1 cellular context compared by ENCODE assay signal in the genomic region with DNA sequence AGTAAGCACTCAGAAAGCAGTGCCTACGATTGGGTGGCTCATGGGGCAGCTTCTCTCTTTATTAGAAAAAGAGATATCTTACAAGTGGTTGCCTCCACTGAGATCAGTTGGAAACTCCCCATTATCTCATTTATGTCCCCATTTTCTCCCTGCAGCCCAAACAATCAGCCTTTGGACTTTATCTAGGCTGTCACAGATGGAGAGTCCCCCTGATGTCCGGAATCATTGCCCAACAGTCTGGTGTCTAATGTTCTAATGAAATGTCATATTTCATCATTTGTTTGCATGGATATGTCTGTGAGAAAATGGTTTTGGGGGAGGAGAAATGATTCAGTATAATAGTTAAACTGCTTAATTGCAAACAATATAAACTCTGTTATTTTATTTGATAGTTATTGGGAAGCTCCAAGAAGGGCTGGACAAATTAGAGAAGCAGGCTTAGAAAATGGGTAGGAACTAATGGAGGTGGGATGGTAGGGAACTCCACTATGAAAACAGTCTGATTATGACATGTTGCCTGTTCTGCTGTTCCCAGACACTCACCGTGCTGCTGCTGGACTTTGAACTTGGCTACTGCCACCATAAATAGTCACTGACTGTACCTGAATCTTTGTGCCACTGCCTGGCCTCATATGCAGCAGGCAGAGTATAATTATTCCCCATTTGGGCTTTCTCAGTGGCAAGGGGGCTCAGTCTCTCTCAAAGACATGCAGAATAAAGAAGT.
TF ChIP-seq lines count a peak whose summit lies in the region.

No MANE protein-coding gene starts in this region.

TF ChIP-seq in liver, 16 proteins besides CTCF, POLR2A, EP300 and RAD21 (continued from another document):
- TF ChIP-seq, protein P1, sequence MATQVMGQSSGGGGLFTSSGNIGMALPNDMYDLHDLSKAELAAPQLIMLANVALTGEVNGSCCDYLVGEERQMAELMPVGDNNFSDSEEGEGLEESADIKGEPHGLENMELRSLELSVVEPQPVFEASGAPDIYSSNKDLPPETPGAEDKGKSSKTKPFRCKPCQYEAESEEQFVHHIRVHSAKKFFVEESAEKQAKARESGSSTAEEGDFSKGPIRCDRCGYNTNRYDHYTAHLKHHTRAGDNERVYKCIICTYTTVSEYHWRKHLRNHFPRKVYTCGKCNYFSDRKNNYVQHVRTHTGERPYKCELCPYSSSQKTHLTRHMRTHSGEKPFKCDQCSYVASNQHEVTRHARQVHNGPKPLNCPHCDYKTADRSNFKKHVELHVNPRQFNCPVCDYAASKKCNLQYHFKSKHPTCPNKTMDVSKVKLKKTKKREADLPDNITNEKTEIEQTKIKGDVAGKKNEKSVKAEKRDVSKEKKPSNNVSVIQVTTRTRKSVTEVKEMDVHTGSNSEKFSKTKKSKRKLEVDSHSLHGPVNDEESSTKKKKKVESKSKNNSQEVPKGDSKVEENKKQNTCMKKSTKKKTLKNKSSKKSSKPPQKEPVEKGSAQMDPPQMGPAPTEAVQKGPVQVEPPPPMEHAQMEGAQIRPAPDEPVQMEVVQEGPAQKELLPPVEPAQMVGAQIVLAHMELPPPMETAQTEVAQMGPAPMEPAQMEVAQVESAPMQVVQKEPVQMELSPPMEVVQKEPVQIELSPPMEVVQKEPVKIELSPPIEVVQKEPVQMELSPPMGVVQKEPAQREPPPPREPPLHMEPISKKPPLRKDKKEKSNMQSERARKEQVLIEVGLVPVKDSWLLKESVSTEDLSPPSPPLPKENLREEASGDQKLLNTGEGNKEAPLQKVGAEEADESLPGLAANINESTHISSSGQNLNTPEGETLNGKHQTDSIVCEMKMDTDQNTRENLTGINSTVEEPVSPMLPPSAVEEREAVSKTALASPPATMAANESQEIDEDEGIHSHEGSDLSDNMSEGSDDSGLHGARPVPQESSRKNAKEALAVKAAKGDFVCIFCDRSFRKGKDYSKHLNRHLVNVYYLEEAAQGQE (IDR thresholded peaks at IDR 0.05): peak; percentile 49
- TF ChIP-seq, protein P2, sequence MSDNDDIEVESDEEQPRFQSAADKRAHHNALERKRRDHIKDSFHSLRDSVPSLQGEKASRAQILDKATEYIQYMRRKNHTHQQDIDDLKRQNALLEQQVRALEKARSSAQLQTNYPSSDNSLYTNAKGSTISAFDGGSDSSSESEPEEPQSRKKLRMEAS (IDR thresholded peaks at IDR 0.05): peak; percentile 57
- TF ChIP-seq GABPA (IDR thresholded peaks at IDR 0.05 in 1 of 2, conservative IDR thresholded peaks at IDR 0.05 in 1 of 2) (peak in 1 of 2 donors; percentile 23), RXRA (IDR thresholded peaks at IDR 0.05) (peak; percentile 56 to 79), TAF1 (conservative IDR thresholded peaks at IDR 0.05) (peak; percentile 75)
